ENCODE assay signal across 18 cellular contexts in genomic region chr3:151346292-151346691, GRCh38. TPM values are rescaled to one million over a fixed set of nuclear protein-coding genes. Genes with fewer than 3 reads are reported as not detected.
A peak's percentile ranks its signal among the peaks of the same experiment; 100 is the strongest.
DNase-seq lines count a peak whose midpoint lies in the region; ATAC-seq and TF ChIP-seq lines count a peak whose summit lies in the region.
"Had no signal": no experiment of that assay in that cellular context is flagged by ENCODE, and none has a peak within 500 bp of the region (broad histone marks: within the 10 kb centered on the region; RNA-seq: fewer than 3 reads in every experiment).

No MANE protein-coding gene starts in this region.

- H3K9me3 Mint-ChIP-seq in mesothelial cell of epicardium, result no peaks in the 10 kb centered on the region

- H3K9ac ChIP-seq in mesenchymal stem cell (ENCODE audit: low read length), result peak overlapping the region; percentile 84

- no peak overlapping the region for H2AFZ ChIP-seq in mesenchymal stem cell (ENCODE audit: low read depth, low read length)

- H3K4me3 ChIP-seq in heart left ventricle, result peak overlapping the region in 3 of 12 donors; percentile 13 to 38 (median 24)
- peak overlapping the region in 1 of 4 donors; percentile 48 for H3K4me3 ChIP-seq in adrenal gland
- H3K4me3 ChIP-seq in mesenchymal stem cell (ENCODE audit: insufficient read depth in 1 of 2, low read depth in 1 of 2, low read length in 2 of 2), result peak overlapping the region in 1 of 2 experiments; percentile 69
- H3K4me3 ChIP-seq in upper lobe of left lung, result peak overlapping the region in 1 of 4 donors; percentile 1

- intact Hi-C loops in heart left ventricle (cut with DNase I), result no loop called here
- intact Hi-C loops in cardiac septum (cut with DNase I), result no loop called here
- intact Hi-C loops in adrenal gland (cut with DNase I), result no loop called here

- H4K91ac ChIP-seq in mesenchymal stem cell (ENCODE audit: low read length), result no peak overlapping the region

- peak overlapping the region in 1 of 2 experiments; percentile 8 for H3K4ac ChIP-seq in mesenchymal stem cell (ENCODE audit: low read depth in 1 of 2, low read length in 2 of 2)

- peak overlapping the region; percentile 47 for H2AK5ac ChIP-seq in mesenchymal stem cell (ENCODE audit: low read length, severe bottlenecking)

- peak overlapping the region; percentile 19 for H2BK120ac ChIP-seq in mesenchymal stem cell (ENCODE audit: low read depth, low read length)

- H2BK12ac ChIP-seq in mesenchymal stem cell (ENCODE audit: low read length in 2 of 2), result peak overlapping the region in 1 of 2 experiments; percentile 42

- H3K27ac ChIP-seq in heart left ventricle (peak overlapping the region in 5 of 12 donors; percentile 28 to 87 (median 35)), adrenal gland (peak overlapping the region in 3 of 5 donors; percentile 33 to 61 (median 33)), mesenchymal stem cell (ENCODE audit: low read length, poor library complexity, severe bottlenecking) (no peak overlapping the region), upper lobe of left lung (peak overlapping the region; percentile 44 to 73 (median 67))
- H3K27ac ChIP-seq: RWPE1 had no signal

- no peaks in the 10 kb centered on the region for H3K79me1 ChIP-seq in mesenchymal stem cell (replicated peaks; ENCODE audit: low read length, poor library complexity, severe bottlenecking)

- no peak overlapping the region for H3K27ac Mint-ChIP-seq in mesothelial cell of epicardium

- H3K18ac ChIP-seq in mesenchymal stem cell (ENCODE audit: low read depth in 1 of 2, low read length in 2 of 2), result no peak overlapping the region

- no peak for TF ChIP-seq EP300 in upper lobe of left lung (IDR thresholded peaks at IDR 0.05)

- H3K9me3 ChIP-seq in heart left ventricle (no peaks in the 10 kb centered on the region), adrenal gland (replicated peaks in 1 of 3) (no peaks in the 10 kb centered on the region), mesenchymal stem cell (ENCODE audit: control insufficient read depth, low read length) (no peaks in the 10 kb centered on the region), upper lobe of left lung (no peaks in the 10 kb centered on the region)

- H3K14ac ChIP-seq in mesenchymal stem cell (ENCODE audit: low read length in 2 of 2), result no peak overlapping the region

- no peak overlapping the region for H3K4me3 Mint-ChIP-seq in mesothelial cell of epicardium

- TF ChIP-seq POLR2A in heart left ventricle (IDR thresholded peaks at IDR 0.05), result no peak
- TF ChIP-seq POLR2A in adrenal gland (IDR thresholded peaks at IDR 0.05), result no peak
- TF ChIP-seq POLR2A in upper lobe of left lung (IDR thresholded peaks at IDR 0.05), result no peak

- H3K36me3 Mint-ChIP-seq in mesothelial cell of epicardium, result peaks cover 1% of the 10 kb centered on the region

- no peak overlapping the region for H2BK5ac ChIP-seq in mesenchymal stem cell (ENCODE audit: low read depth, low read length, poor library complexity, severe bottlenecking)

- H3K4me2 ChIP-seq in mesenchymal stem cell (ENCODE audit: low read length, poor library complexity, severe bottlenecking), result no peak overlapping the region

- no peak overlapping the region for H2BK15ac ChIP-seq in mesenchymal stem cell (ENCODE audit: low read depth, poor library complexity, severe bottlenecking)

- TF ChIP-seq CTCF in heart left ventricle (IDR thresholded peaks at IDR 0.05), result no peak
- no peak for TF ChIP-seq CTCF in adrenal gland (IDR thresholded peaks at IDR 0.05)
- no peak for TF ChIP-seq CTCF in upper lobe of left lung (IDR thresholded peaks at IDR 0.05)
- no peak for TF ChIP-seq CTCF in mesothelial cell of epicardium (IDR thresholded peaks at IDR 0.05; ENCODE audit: unreplicated experiment)

- peaks cover 0 to 47% (median 0%) of the 10 kb centered on the region in 12 donors for H3K4me1 ChIP-seq in heart left ventricle
- peaks cover 11% of the 10 kb centered on the region in 2 donors for H3K4me1 ChIP-seq in adrenal gland (replicated peaks in 1 of 2)
- H3K4me1 ChIP-seq in mesenchymal stem cell (ENCODE audit: control insufficient read depth, insufficient read depth, low read depth, low read length), result no peaks in the 10 kb centered on the region
- H3K4me1 ChIP-seq in upper lobe of left lung, result no peaks in the 10 kb centered on the region

- DNase-seq in heart left ventricle (no peak), cardiac septum (ENCODE audit: low spot score) (no peak), adrenal gland (no peak), mesenchymal stem cell (no peak), upper lobe of left lung (no peak), NCI-H526 treated with DMSO at 0.1 percent for 48 hours (lab: John Stamatoyannopoulos, UW) (no peak), mesothelial cell of epicardium (ENCODE audit: low spot score in 2 of 2, unreplicated experiment in 2 of 2) (no peak), NCI-H226 (no peak)
- DNase-seq: activated CD4-positive, alpha-beta T cell treated with anti-CD3 and anti-CD28 coated beads, Interleukin-2, amount 50 U/mL, for 1 hour; glutamatergic neuron; NCI-H1105 treated with DMSO at 0.1 percent for 48 hours; NCI-H510A; T1000 had no signal

- no peaks in the 10 kb centered on the region for H3K4me1 Mint-ChIP-seq in mesothelial cell of epicardium

- H3K36me3 ChIP-seq in heart left ventricle, result no peaks in the 10 kb centered on the region
- H3K36me3 ChIP-seq in adrenal gland (replicated peaks in 1 of 2), result no peaks in the 10 kb centered on the region
- no peaks in the 10 kb centered on the region for H3K36me3 ChIP-seq in mesenchymal stem cell (ENCODE audit: control insufficient read depth in 1 of 2, insufficient read depth in 2 of 2, low read depth in 1 of 2, low read length in 2 of 2)
- H3K36me3 ChIP-seq in upper lobe of left lung, result no peaks in the 10 kb centered on the region

- no peaks in the 10 kb centered on the region for H3K27me3 Mint-ChIP-seq in mesothelial cell of epicardium (ENCODE audit: low read depth)

- ATAC-seq in heart left ventricle (peak in 3 of 4 donors; percentile 29 to 52 (median 34)), upper lobe of left lung (ENCODE audit: low FRiP score in 2 of 2) (peak; percentile 65 to 67)
- ATAC-seq: HCT116 had no signal

- WGBS in heart left ventricle, 4 donors, result 67 to 74% (median 69%) methylated on average over 3 of the region's 3 CpGs
- WGBS in adrenal gland, 4 donors, result 57 to 75% (median 68%) methylated on average over 3 of the region's 3 CpGs
- 96% methylated on average over 2 of the region's 3 CpGs for WGBS in mesenchymal stem cell
- WGBS in upper lobe of left lung, 2 donors, result 53 to 56% methylated on average over 3 of the region's 3 CpGs

- H3K27me3 ChIP-seq in heart left ventricle, result no peaks in the 10 kb centered on the region
- H3K27me3 ChIP-seq in adrenal gland, result no peaks in the 10 kb centered on the region
- no peaks in the 10 kb centered on the region for H3K27me3 ChIP-seq in mesenchymal stem cell (ENCODE audit: control insufficient read depth in 1 of 2, insufficient read depth in 1 of 2, low read length in 2 of 2)
- no peaks in the 10 kb centered on the region for H3K27me3 ChIP-seq in upper lobe of left lung

- no peak overlapping the region for H4K8ac ChIP-seq in mesenchymal stem cell (ENCODE audit: low read length)

- no peak overlapping the region for H3K23ac ChIP-seq in mesenchymal stem cell (ENCODE audit: low read length in 2 of 2)

RNA-seq across cellular contexts. Expression of gene P2RY13, which starts 16.9 kb away (rescaled TPM):
- total RNA-seq in heart left ventricle, result 1 to 10 TPM in 2 of 9 donors, under 1 TPM in 7; 0.23 to 7.3 (median 0.50) TPM
- under 1 TPM; 0.25 to 0.30 TPM for polyA plus RNA-seq in heart left ventricle
- total RNA-seq in cardiac septum, result 0.46 TPM
- total RNA-seq in adrenal gland, result 1 to 10 TPM in 7 of 8 donors, under 1 TPM in 1; 0.66 to 6.0 (median 2.7) TPM
- polyA plus RNA-seq in adrenal gland, result 1 to 10 TPM; 1.2 to 2.7 (median 1.7) TPM
- not detected for polyA plus RNA-seq in mesenchymal stem cell (2013, experiment 1 of 2)
- not detected for polyA plus RNA-seq in mesenchymal stem cell (2013, experiment 2 of 2)
- 10 to 100 TPM in 2 of 6 donors, 1 to 10 TPM in 3, under 1 TPM in 1; 0.67 to 13.4 (median 3.2) TPM for total RNA-seq in upper lobe of left lung
- total RNA-seq in mesothelial cell of epicardium, result not detected in 3 replicates
- total RNA-seq: HT-29 had no signal

RNA-seq across cellular contexts. Expression of gene GPR87, which starts 29.7 kb away (rescaled TPM):
- total RNA-seq in heart left ventricle, result not detected
- polyA plus RNA-seq in heart left ventricle, result not detected
- total RNA-seq in cardiac septum, result not detected
- not detected for total RNA-seq in adrenal gland
- polyA plus RNA-seq in adrenal gland, result not detected
- polyA plus RNA-seq in mesenchymal stem cell (2013, experiment 1 of 2), result 0.07 TPM
- polyA plus RNA-seq in mesenchymal stem cell (2013, experiment 2 of 2), result 0.11 TPM
- under 1 TPM in 3 of 6 donors, not detected in 3; 0.30 to 0.69 (median 0.34) TPM for total RNA-seq in upper lobe of left lung
- 2.9 to 3.3 TPM (median 3.2 TPM) in 3 replicates for total RNA-seq in mesothelial cell of epicardium
- polyA plus RNA-seq: neural cell, small intestine had no signal

RNA-seq across cellular contexts. Expression of gene P2RY12, which starts 38.3 kb away (rescaled TPM):
- total RNA-seq in heart left ventricle (1 to 10 TPM in 3 of 9 donors, under 1 TPM in 6; 0.40 to 3.4 (median 0.84) TPM), cardiac septum (0.13 TPM), adrenal gland (10 to 100 TPM in 2 of 8 donors, 1 to 10 TPM in 6; 1.9 to 13.2 (median 4.4) TPM), upper lobe of left lung (1 to 10 TPM in 4 of 6 donors, under 1 TPM in 1, not detected in 1; 0.22 to 3.9 (median 2.8) TPM), mesothelial cell of epicardium (not detected in 3 replicates)
- polyA plus RNA-seq in heart left ventricle (under 1 TPM; 0.26 to 0.34 TPM), adrenal gland (1 to 10 TPM in 1 of 3 donors, under 1 TPM in 2; 0.37 to 2.3 (median 0.56) TPM)
- not detected for polyA plus RNA-seq in mesenchymal stem cell (2013, experiment 1 of 2)
- polyA plus RNA-seq in mesenchymal stem cell (2013, experiment 2 of 2), result 0.04 TPM
- total RNA-seq: HT-29 had no signal
- polyA plus RNA-seq: neural cell had no signal
